8 cellular contexts compared by ENCODE assay signal in the genomic region with DNA sequence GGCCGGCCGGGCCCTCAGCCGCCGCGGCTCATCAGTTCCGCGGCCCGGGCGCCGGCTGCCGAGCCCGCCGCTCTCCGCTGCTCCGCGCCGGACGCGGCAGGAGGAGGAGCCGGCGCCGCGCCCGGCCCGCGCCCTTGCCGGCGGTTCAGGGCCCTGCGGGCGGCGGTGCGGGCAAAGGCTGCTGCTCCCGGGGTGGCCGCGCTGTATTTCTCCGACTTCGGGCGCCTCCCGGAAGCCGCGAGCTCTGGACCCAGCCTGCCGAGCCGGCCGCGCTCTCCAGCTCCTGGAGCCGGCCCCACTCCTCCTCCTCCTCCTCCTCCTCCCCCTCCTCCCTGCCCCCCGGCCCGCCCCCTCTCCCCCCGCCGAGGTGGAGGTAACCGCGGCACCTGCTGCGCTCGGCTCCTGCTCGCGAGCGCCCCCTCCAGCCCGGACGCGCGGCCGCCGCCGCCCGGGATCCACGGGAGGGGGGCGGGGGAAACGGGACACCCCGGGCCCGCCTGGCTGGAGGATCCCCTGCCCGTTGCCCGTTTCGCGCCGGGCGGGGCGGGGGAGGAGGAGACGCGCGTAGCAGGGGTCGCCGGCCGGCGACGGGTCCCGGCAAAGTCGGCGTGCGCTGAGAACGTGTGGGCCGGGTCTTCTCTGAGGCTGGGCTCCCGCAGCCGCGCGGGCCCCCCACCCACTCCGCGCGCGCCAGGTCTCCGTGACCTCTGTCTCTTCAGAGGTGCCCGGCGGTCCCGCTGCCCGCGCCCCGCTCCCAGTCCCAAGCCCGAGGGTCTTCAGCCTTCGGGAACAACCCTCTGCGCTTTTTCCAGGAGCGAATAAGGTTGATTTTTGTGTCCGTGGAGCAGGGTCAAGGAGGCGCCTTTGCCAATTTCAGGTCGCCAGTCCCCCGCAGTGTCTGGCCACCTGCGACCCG. TPM values are rescaled to one million over a fixed set of nuclear protein-coding genes. Genes with fewer than 3 reads are reported as not detected.
A peak's percentile ranks its signal among the peaks of the same experiment; 100 is the strongest.
DNase-seq lines count a peak whose midpoint lies in the region; ATAC-seq and TF ChIP-seq lines count a peak whose summit lies in the region.

A gene with protein sequence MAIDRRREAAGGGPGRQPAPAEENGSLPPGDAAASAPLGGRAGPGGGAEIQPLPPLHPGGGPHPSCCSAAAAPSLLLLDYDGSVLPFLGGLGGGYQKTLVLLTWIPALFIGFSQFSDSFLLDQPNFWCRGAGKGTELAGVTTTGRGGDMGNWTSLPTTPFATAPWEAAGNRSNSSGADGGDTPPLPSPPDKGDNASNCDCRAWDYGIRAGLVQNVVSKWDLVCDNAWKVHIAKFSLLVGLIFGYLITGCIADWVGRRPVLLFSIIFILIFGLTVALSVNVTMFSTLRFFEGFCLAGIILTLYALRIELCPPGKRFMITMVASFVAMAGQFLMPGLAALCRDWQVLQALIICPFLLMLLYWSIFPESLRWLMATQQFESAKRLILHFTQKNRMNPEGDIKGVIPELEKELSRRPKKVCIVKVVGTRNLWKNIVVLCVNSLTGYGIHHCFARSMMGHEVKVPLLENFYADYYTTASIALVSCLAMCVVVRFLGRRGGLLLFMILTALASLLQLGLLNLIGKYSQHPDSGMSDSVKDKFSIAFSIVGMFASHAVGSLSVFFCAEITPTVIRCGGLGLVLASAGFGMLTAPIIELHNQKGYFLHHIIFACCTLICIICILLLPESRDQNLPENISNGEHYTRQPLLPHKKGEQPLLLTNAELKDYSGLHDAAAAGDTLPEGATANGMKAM (minus strand): TSS at position 257 of the 916 bp plus-strand sequence. CDS start 491 bp downstream, outside the sequence.

- ATAC-seq in GM21390 (IDR thresholded peaks at IDR 0.05; ENCODE audit: unreplicated experiment), result peak; percentile 66

- peaks cover 0 to 4% of the 10 kb centered on the region in 2 donors for H3K36me3 Mint-ChIP-seq in CD14-positive monocyte

- no peak within 1 kb of the TSS for H3K27ac ChIP-seq in ectodermal cell (ENCODE audit: insufficient read depth, low read depth, low read length, poor library complexity, severe bottlenecking)

- DNase-seq in CD14-positive monocyte (ENCODE audit: low spot score) (no peak), NCI-H2196 (lab: John Stamatoyannopoulos, UW; ENCODE audit: unreplicated experiment) (peak; percentile 87), medulla oblongata (ENCODE audit: extremely low spot score) (peak; percentile 78), NCI-H128 (lab: John Stamatoyannopoulos, UW; ENCODE audit: unreplicated experiment) (no peak)
- DNase-seq in activated CD4-positive, alpha-beta T cell treated with anti-CD3 and anti-CD28 coated beads, Interleukin-2, amount 50 U/mL, for 4 hours, result peak; percentile 66 to 73
- peak; percentile 39 to 54 (median 39) for DNase-seq in stimulated activated CD4-positive, alpha-beta T cell treated with anti-CD3 and anti-CD28 coated beads, TNF-alpha, amount 100 ng/mL, for 48 hours (ENCODE audit: low read depth in 3 of 3)

- peak within 1 kb of the TSS; percentile 35 to 69 for H3K4me3 Mint-ChIP-seq in CD14-positive monocyte

- peaks cover 6% of the 10 kb centered on the region for H3K4me1 Mint-ChIP-seq in CD14-positive monocyte

- H3K36me3 ChIP-seq in ectodermal cell (ENCODE audit: control insufficient read depth, insufficient read depth, low read length), result no peaks in the 10 kb centered on the region

- no peaks in the 10 kb centered on the region for H3K9me3 ChIP-seq in ectodermal cell (ENCODE audit: control insufficient read depth, low read length)

- peaks cover 59% of the 10 kb centered on the region for H3K27me3 ChIP-seq in ectodermal cell (ENCODE audit: control insufficient read depth, insufficient read depth, low read length, poor library complexity, severe bottlenecking)

- peaks cover 0 to 7% (median 3%) of the 10 kb centered on the region in 7 donors for H3K9me3 Mint-ChIP-seq in CD14-positive monocyte

- no peak within 1 kb of the TSS for H3K27ac Mint-ChIP-seq in CD14-positive monocyte

- H3K27me3 Mint-ChIP-seq in CD14-positive monocyte (ENCODE audit: low read depth in 3 of 3), result peaks cover 45 to 54% (median 51%) of the 10 kb centered on the region in 3 donors

- TF ChIP-seq CTCF in CD14-positive monocyte (IDR thresholded peaks at IDR 0.05), result peak; percentile 69

- intact Hi-C loops in CD14-positive monocyte (cut with micrococcal nuclease), result no loop called here

- WGBS in ectodermal cell, 2 experiments, result 0% methylated on average over 111 to 113 of the region's 116 CpGs

- H3K4me3 ChIP-seq in ectodermal cell (ENCODE audit: insufficient read depth, low read depth, low read length), result peak within 1 kb of the TSS; percentile 47

- peaks cover 24% of the 10 kb centered on the region for H3K4me1 ChIP-seq in ectodermal cell (ENCODE audit: control insufficient read depth, insufficient read depth, low read length)

RNA-seq across cellular contexts. Expression of the gene that starts here (rescaled TPM):
- polyA plus RNA-seq in CD14-positive monocyte, result not detected
- 7.6 TPM for polyA plus RNA-seq in ectodermal cell (2013, experiment 1 of 4)
- polyA plus RNA-seq in ectodermal cell (2013, experiment 2 of 4), result 9.1 TPM
- polyA plus RNA-seq in ectodermal cell (2013, experiment 3 of 4), result 7.0 TPM
- polyA plus RNA-seq in ectodermal cell (2013, experiment 4 of 4), result 7.7 TPM

Comparison
In these comparisons a context has a peak if more than half of its experiments do, and no peak if none do; other contexts are left out.
1. DNase-seq: peak in NCI-H2196 (single experiment), activated CD4-positive, alpha-beta T cell treated with anti-CD3 and anti-CD28 coated beads, Interleukin-2, amount 50 U/mL, for 4 hours (2 of 2), medulla oblongata (single experiment) and stimulated activated CD4-positive, alpha-beta T cell treated with anti-CD3 and anti-CD28 coated beads, TNF-alpha, amount 100 ng/mL, for 48 hours (3 of 3); none in CD14-positive monocyte (single experiment) and NCI-H128 (single experiment).